ENCODE assay signal across 8 cellular contexts in genomic region chr13:114124921-114125320, GRCh38. TPM values are rescaled to one million over a fixed set of nuclear protein-coding genes. Genes with fewer than 3 reads are reported as not detected.
DNase-seq lines count a peak whose midpoint lies in the region; ATAC-seq and TF ChIP-seq lines count a peak whose summit lies in the region.

No MANE protein-coding gene starts in this region.

- ATAC-seq in DND-41 (ENCODE audit: insufficient read depth, low read depth) (peak; percentile 54; the same call in 2 of the 3 replicates), GM18520 (IDR thresholded peaks at IDR 0.05; ENCODE audit: unreplicated experiment) (no peak), HG03442 (IDR thresholded peaks at IDR 0.05; ENCODE audit: unreplicated experiment) (no peak)

- H3K9me3 ChIP-seq in DND-41 (ENCODE audit: insufficient read depth, low read length, severe bottlenecking) = no peaks in the 10 kb centered on the region
- H3K9me3 ChIP-seq in SJSA1 (replicated peaks) = no peaks in the 10 kb centered on the region

- H3K36me3 ChIP-seq in DND-41 (ENCODE audit: insufficient read depth, low read length) (peaks cover 5% of the 10 kb centered on the region; the same call in 1 of the 2 replicates), SJSA1 (peaks cover 9% of the 10 kb centered on the region; the same call in 1 of the 2 replicates)

- H2AFZ ChIP-seq in DND-41 (ENCODE audit: low read depth, low read length) = no peak overlapping the region

- TF ChIP-seq CTCF in DND-41 (IDR thresholded peaks at IDR 0.05; ENCODE audit: borderline replicate concordance, extremely low read depth, low read length, poor library complexity, severe bottlenecking) (no peak), neural crest cell (conservative IDR thresholded peaks at IDR 0.05) (no peak)

- no peaks in the 10 kb centered on the region for H3K27me3 Mint-ChIP-seq in activated naive CD8-positive, alpha-beta T cell treated with anti-CD3 and anti-CD28 coated beads for 36 hours
- H3K27me3 Mint-ChIP-seq in neural crest cell (ENCODE audit: low read depth) = no peaks in the 10 kb centered on the region

- H3K27me3 ChIP-seq in DND-41 (ENCODE audit: insufficient read depth, low read length, poor library complexity) (no peaks in the 10 kb centered on the region), SJSA1 (replicated peaks) (no peaks in the 10 kb centered on the region)

- peaks cover 94% of the 10 kb centered on the region for H3K79me2 ChIP-seq in DND-41 (ENCODE audit: insufficient read depth, low read length)

- peaks cover 78% of the 10 kb centered on the region for H3K4me1 Mint-ChIP-seq in activated naive CD8-positive, alpha-beta T cell treated with anti-CD3 and anti-CD28 coated beads for 36 hours
- H3K4me1 Mint-ChIP-seq in neural crest cell = peaks cover 75% of the 10 kb centered on the region

- peaks cover 91% of the 10 kb centered on the region for H4K20me1 ChIP-seq in DND-41 (ENCODE audit: insufficient read depth, low read length)

- DNase-seq in DND-41 (peak; percentile 49), SJSA1 (ENCODE audit: low read depth in 1 of 2, low spot score in 2 of 2) (no peak), neural crest cell (ENCODE audit: low read depth, low spot score) (no peak), NCI-H69 (lab: John Stamatoyannopoulos, UW) (no peak), ureter (ENCODE audit: low spot score) (no peak)
- peak; percentile 80 for DNase-seq in activated naive CD8-positive, alpha-beta T cell treated with anti-CD3 and anti-CD28 coated beads for 36 hours

- H3K9me3 Mint-ChIP-seq in activated naive CD8-positive, alpha-beta T cell treated with anti-CD3 and anti-CD28 coated beads for 36 hours = peaks cover 8% of the 10 kb centered on the region
- no peaks in the 10 kb centered on the region for H3K9me3 Mint-ChIP-seq in neural crest cell

- H3K4me3 ChIP-seq in DND-41 (ENCODE audit: low read depth in 1 of 2, low read length in 2 of 2) = no peak overlapping the region
- H3K4me3 ChIP-seq in SJSA1 = no peak overlapping the region

- H3K4me2 ChIP-seq in DND-41 (ENCODE audit: insufficient read depth, low read length) = no peak overlapping the region

- H3K27ac ChIP-seq in DND-41 (ENCODE audit: low read length) (peak overlapping the region; percentile 46; the same call in 1 of the 2 replicates), SJSA1 (peak overlapping the region; percentile 40)

- H3K4me3 Mint-ChIP-seq in activated naive CD8-positive, alpha-beta T cell treated with anti-CD3 and anti-CD28 coated beads for 36 hours = peak overlapping the region; percentile 64
- peak overlapping the region; percentile 20 for H3K4me3 Mint-ChIP-seq in neural crest cell

- peaks cover 38% of the 10 kb centered on the region for H3K4me1 ChIP-seq in DND-41 (ENCODE audit: insufficient read depth, low read length)
- peaks cover 37% of the 10 kb centered on the region for H3K4me1 ChIP-seq in SJSA1 (replicated peaks)

- H3K9ac ChIP-seq in DND-41 (ENCODE audit: low read depth, low read length) = no peak overlapping the region

- H3K27ac Mint-ChIP-seq in activated naive CD8-positive, alpha-beta T cell treated with anti-CD3 and anti-CD28 coated beads for 36 hours = peak overlapping the region; percentile 94
- no peak overlapping the region for H3K27ac Mint-ChIP-seq in neural crest cell (ENCODE audit: unreplicated experiment)

- H3K36me3 Mint-ChIP-seq in activated naive CD8-positive, alpha-beta T cell treated with anti-CD3 and anti-CD28 coated beads for 36 hours = peaks cover 35% of the 10 kb centered on the region
- H3K36me3 Mint-ChIP-seq in neural crest cell (ENCODE audit: low read depth) = no peaks in the 10 kb centered on the region

RNA-seq across cellular contexts. Expression of gene RASA3, which starts 7.5 kb away (rescaled TPM):
- 17.2 and 19.8 TPM in 2 replicates for total RNA-seq in SJSA1 (2014; rRNA removed; shearing (Covaris generic))
- 10 to 100 TPM; 25.6 to 26.5 TPM for total RNA-seq in activated naive CD8-positive, alpha-beta T cell treated with anti-CD3 and anti-CD28 coated beads for 36 hours
- total RNA-seq in neural crest cell (29.5 and 31.5 TPM in 2 replicates), ureter (22.4 TPM)

RNA-seq across cellular contexts. Expression of gene CFAP97D2, which starts 54.1 kb away (rescaled TPM):
- 0.08 TPM in 1 of 2 replicates, not detected in the other for total RNA-seq in SJSA1 (2014; rRNA removed; shearing (Covaris generic))
- total RNA-seq in activated naive CD8-positive, alpha-beta T cell treated with anti-CD3 and anti-CD28 coated beads for 36 hours = not detected
- total RNA-seq in neural crest cell (not detected in 2 replicates), ureter (not detected)

Comparison
In these comparisons a context has a peak if more than half of its experiments do, and no peak if none do; other contexts are left out.
1. DNase-seq: peak in DND-41 (single experiment) and activated naive CD8-positive, alpha-beta T cell treated with anti-CD3 and anti-CD28 coated beads for 36 hours (single experiment); none in SJSA1 (0 of 2), neural crest cell (single experiment), NCI-H69 (single experiment) and ureter (single experiment).